Comparison of ENCODE assay signal across 21 cellular contexts in the genomic region with DNA sequence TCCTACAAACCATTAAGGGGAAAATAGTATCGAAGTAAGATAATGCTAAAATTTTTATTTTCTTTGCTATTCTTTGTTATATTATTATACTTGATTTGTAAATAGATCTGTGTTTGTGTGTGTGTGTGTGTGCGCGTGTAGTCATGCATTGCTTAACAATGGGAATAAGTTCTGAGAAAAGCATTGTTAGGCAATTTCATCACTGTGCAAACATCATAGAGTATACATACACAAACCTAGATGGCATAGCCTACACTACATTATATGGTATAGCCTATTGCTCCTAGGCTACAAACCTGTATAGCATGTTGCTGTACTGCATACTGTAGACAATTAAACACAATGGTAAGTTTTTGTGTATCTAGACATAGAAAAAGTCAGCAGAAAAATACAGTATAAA. TPM values are rescaled to one million over a fixed set of nuclear protein-coding genes. Genes with fewer than 3 reads are reported as not detected.
DNase-seq lines count a peak whose midpoint lies in the region; ATAC-seq and TF ChIP-seq lines count a peak whose summit lies in the region.
"Had no signal": no experiment of that assay in that cellular context is flagged by ENCODE, and none has a peak within 500 bp of the region (broad histone marks: within the 10 kb centered on the region; RNA-seq: fewer than 3 reads in every experiment).

No MANE protein-coding gene starts in this region.

- TF ChIP-seq CTCF in transverse colon (IDR thresholded peaks at IDR 0.05) (no peak), GM10248 (IDR thresholded peaks at IDR 0.05; ENCODE audit: control extremely low read depth, extremely low read depth, low read depth, missing control alignments) (no peak)

- in situ Hi-C loops in transverse colon (cut with MboI; ENCODE audit: low pct_ligation_motif_present in 1 of 4, low pct_unique_long_range_greater_than_20kb in 1 of 4, low sequenced_read_pairs in 3 of 4), result no loop called here

- H3K4me1 ChIP-seq in transverse colon, result peaks cover 0 to 12% (median 4%) of the 10 kb centered on the region in 4 donors
- H3K4me1 ChIP-seq: A549 had no signal

- POLR2A ChIA-PET in GM10248 (lab: Yijun Ruan, JAX), result no interaction called here

- H3K36me3 ChIP-seq in transverse colon, result no peaks in the 10 kb centered on the region

- intact Hi-C loops in transverse colon (cut with DNase I; ENCODE audit: low total_unique reads), result no loop called here

- CTCF ChIA-PET in GM10248 (lab: Yijun Ruan, JAX), result interaction anchor here (1.2 kb wide), 1 partner anchor 13 kb away, joined by 4 read pairs; no protein-coding TSS in a partner anchor

- no peak overlapping the region for H3K4me3 ChIP-seq in transverse colon
- H3K4me3 ChIP-seq: A549, GM23338 had no signal

- TF ChIP-seq POLR2A in transverse colon (IDR thresholded peaks at IDR 0.05), result no peak

- DNase-seq in NCI-H748 (lab: John Stamatoyannopoulos, UW; ENCODE audit: unreplicated experiment) (peak; percentile 5), NCI-H748 treated with DMSO at 0.1 percent for 48 hours (lab: John Stamatoyannopoulos, UW) (no peak), NCI-H69 (lab: John Stamatoyannopoulos, UW) (peak; percentile 3), epithelial cell of prostate (ENCODE audit: low read depth, low spot score) (peak; percentile 36), transverse colon (peak; percentile 12), GM10248 (ENCODE audit: extremely low spot score) (no peak)
- DNase-seq in activated CD4-positive, CD25-positive, alpha-beta regulatory T cell treated with anti-CD3 and anti-CD28 coated beads, Interleukin-2, amount 50 U/mL, for 72 hours, result no peak
- DNase-seq: AML-193; CD4-positive, alpha-beta T cell; DMS153; DND-41; EL; HCEC 1CT; IMR-90 had no signal

- no peaks in the 10 kb centered on the region for H3K9me3 ChIP-seq in transverse colon
- H3K9me3 ChIP-seq: A549 had no signal

- H3K27me3 ChIP-seq in transverse colon, result no peaks in the 10 kb centered on the region

- WGBS in transverse colon (ENCODE audit: low coverage in 1 of 2), 2 donors, result 53 to 68% methylated on average over 3 of the region's 3 CpGs

- no peak for ATAC-seq in HG02970 (IDR thresholded peaks at IDR 0.05; ENCODE audit: low FRiP score, unreplicated experiment)
- ATAC-seq: A549, GM23338 had no signal

- TF ChIP-seq EP300 in transverse colon (IDR thresholded peaks at IDR 0.05; ENCODE audit: low read depth), result no peak

- H3K27ac ChIP-seq in epithelial cell of prostate (no peak overlapping the region), transverse colon (no peak overlapping the region)
- H3K27ac ChIP-seq: 22Rv1, A549, C4-2B, HL-60 had no signal

RNA-seq across cellular contexts. Expression of gene MTTP, which starts 17.1 kb away (rescaled TPM):
- total RNA-seq in transverse colon, result under 1 TPM in 1 of 4 donors, not detected in 3; 0.41 TPM
- total RNA-seq: CD4-positive, alpha-beta T cell; G401 had no signal

RNA-seq across cellular contexts. Expression of gene TRMT10A, which starts 27.9 kb away (rescaled TPM):
- total RNA-seq in transverse colon, result 1 to 10 TPM in 3 of 4 donors, not detected in 1; 6.0 to 8.1 (median 6.8) TPM

Comparison
In these comparisons a context has a peak if more than half of its experiments do, and no peak if none do; other contexts are left out.
1. DNase-seq: peak in NCI-H748 (single experiment), NCI-H69 (single experiment), epithelial cell of prostate (single experiment) and transverse colon (single experiment); none in NCI-H748 treated with DMSO at 0.1 percent for 48 hours (single experiment), GM10248 (single experiment) and activated CD4-positive, CD25-positive, alpha-beta regulatory T cell treated with anti-CD3 and anti-CD28 coated beads, Interleukin-2, amount 50 U/mL, for 72 hours (single experiment).